8 cellular contexts compared by ENCODE assay signal in the genomic region with DNA sequence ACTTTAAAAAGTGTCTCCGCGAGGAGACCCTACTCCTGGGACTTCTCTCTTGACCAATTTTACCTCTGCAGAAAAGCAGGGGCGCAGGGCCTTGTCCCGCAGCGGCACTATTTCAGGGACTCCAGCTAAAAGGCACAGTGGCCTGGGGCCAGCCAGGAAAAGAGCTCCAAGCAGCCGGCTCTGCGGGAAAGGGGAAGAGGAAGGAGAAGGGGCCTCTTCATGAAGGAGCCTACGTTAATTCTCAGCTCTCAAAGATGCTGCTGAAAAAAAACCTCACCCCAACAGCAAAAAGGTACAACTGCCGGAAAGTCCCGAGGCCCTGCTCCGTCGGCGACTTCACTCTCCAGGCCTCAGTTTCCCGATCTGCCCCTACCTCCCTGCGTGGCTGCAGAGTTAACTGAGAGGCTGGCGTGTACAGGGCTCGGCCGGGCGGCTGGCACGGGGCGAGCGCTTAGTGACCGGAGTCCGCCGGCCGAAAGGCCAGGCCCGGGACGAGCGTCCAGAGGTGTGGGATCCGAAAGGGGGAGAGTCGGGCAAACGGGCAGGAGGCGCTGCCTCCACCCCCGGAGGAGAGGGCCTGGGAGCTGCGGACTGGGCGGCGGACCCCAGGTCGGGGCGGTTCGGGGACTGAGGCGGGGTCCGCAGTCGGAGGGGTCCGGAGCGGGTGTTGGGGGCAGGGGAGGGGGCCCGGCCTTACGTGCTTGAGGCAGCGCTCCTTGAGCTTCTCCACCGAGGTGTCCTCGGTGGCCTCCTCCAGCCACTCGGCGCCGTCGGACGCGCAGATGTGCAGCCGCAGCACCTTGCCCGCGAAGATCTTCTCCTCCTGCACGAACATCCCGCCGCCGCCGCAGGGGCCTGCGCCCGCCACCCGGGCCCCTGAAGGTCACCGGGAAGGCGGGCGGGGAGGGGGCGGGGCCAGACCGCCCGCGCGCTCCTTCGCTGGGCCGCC. TPM values are rescaled to one million over a fixed set of nuclear protein-coding genes. Genes with fewer than 3 reads are reported as not detected.
DNase-seq lines count a peak whose midpoint lies in the region; ATAC-seq, FAIRE-seq and TF ChIP-seq lines count a peak whose summit lies in the region.

No MANE protein-coding gene starts in this region.

- H3K27me3 ChIP-seq in DND-41 (ENCODE audit: insufficient read depth, low read length, poor library complexity): no peaks in the 10 kb centered on the region
- no peaks in the 10 kb centered on the region for H3K27me3 ChIP-seq in MG63

- DNase-seq in DND-41 (no peak), MG63 (peak; percentile 32), astrocyte of the spinal cord (ENCODE audit: low read depth, low spot score) (peak; percentile 19), kidney (no peak)

- no peaks in the 10 kb centered on the region for H3K27me3 Mint-ChIP-seq in stimulated activated naive CD8-positive, alpha-beta T cell treated with anti-CD3 and anti-CD28 coated beads, Interleukin-15, Interleukin-2, amounts not matched to agents 100 ng/mL and 50 ng/mL, for 24 hours

- H3K36me3 ChIP-seq in DND-41 (ENCODE audit: insufficient read depth, low read length) (peaks cover 5% of the 10 kb centered on the region), MG63 (no peaks in the 10 kb centered on the region), kidney (ENCODE audit: control insufficient read depth in 1 of 2, insufficient read depth in 2 of 2, low read length in 2 of 2) (no peaks in the 10 kb centered on the region)

- H3K4me2 ChIP-seq in DND-41 (ENCODE audit: insufficient read depth, low read length): peak overlapping the region; percentile 69

- H3K4me1 ChIP-seq in DND-41 (ENCODE audit: insufficient read depth, low read length) (peaks cover 35% of the 10 kb centered on the region), kidney (ENCODE audit: control insufficient read depth in 1 of 2, insufficient read depth in 1 of 2, low read depth in 1 of 2, low read length in 2 of 2) (peaks cover 8 to 12% of the 10 kb centered on the region in 2 donors)

- peaks cover 30% of the 10 kb centered on the region for H4K20me1 ChIP-seq in DND-41 (ENCODE audit: insufficient read depth, low read length)

- peak overlapping the region; percentile 70 for H2AFZ ChIP-seq in DND-41 (ENCODE audit: low read depth, low read length)

- H3K27ac ChIP-seq in DND-41 (ENCODE audit: low read length): peak overlapping the region; percentile 66
- H3K27ac ChIP-seq in kidney (ENCODE audit: low read depth in 2 of 2, low read length in 2 of 2): peak overlapping the region; percentile 83 to 84

- H3K36me3 Mint-ChIP-seq in stimulated activated naive CD8-positive, alpha-beta T cell treated with anti-CD3 and anti-CD28 coated beads, Interleukin-15, Interleukin-2, amounts not matched to agents 100 ng/mL and 50 ng/mL, for 24 hours (ENCODE audit: low read depth): peaks cover 5% of the 10 kb centered on the region

- peak overlapping the region; percentile 72 for H3K9ac ChIP-seq in DND-41 (ENCODE audit: low read depth, low read length)
- peak overlapping the region; percentile 62 to 74 for H3K9ac ChIP-seq in kidney (ENCODE audit: low read length in 2 of 2)

- H3K4me3 ChIP-seq in DND-41 (ENCODE audit: low read depth in 1 of 2, low read length in 2 of 2) (peak overlapping the region; percentile 61 to 73; a peak in 3 of 4 replicates), MG63 (peak overlapping the region; percentile 86), astrocyte of the spinal cord (ENCODE audit: low read depth, low read length) (peak overlapping the region; percentile 76), kidney (ENCODE audit: low read length in 2 of 2) (peak overlapping the region; percentile 73 to 80)

- peaks cover 33% of the 10 kb centered on the region for H3K4me1 Mint-ChIP-seq in stimulated activated naive CD8-positive, alpha-beta T cell treated with anti-CD3 and anti-CD28 coated beads, Interleukin-15, Interleukin-2, amounts not matched to agents 100 ng/mL and 50 ng/mL, for 24 hours (ENCODE audit: low read depth)

- H3K9me3 ChIP-seq in DND-41 (ENCODE audit: insufficient read depth, low read length, severe bottlenecking): no peaks in the 10 kb centered on the region
- no peaks in the 10 kb centered on the region for H3K9me3 ChIP-seq in MG63
- no peaks in the 10 kb centered on the region for H3K9me3 ChIP-seq in kidney (ENCODE audit: control insufficient read depth in 1 of 2, low read length in 2 of 2)

- peak overlapping the region; percentile 86 for H3K4me3 Mint-ChIP-seq in stimulated activated naive CD8-positive, alpha-beta T cell treated with anti-CD3 and anti-CD28 coated beads, Interleukin-15, Interleukin-2, amounts not matched to agents 100 ng/mL and 50 ng/mL, for 24 hours

- peak overlapping the region; percentile 57 for H3K27ac Mint-ChIP-seq in stimulated activated naive CD8-positive, alpha-beta T cell treated with anti-CD3 and anti-CD28 coated beads, Interleukin-15, Interleukin-2, amounts not matched to agents 100 ng/mL and 50 ng/mL, for 24 hours

- H3K9me3 Mint-ChIP-seq in stimulated activated naive CD8-positive, alpha-beta T cell treated with anti-CD3 and anti-CD28 coated beads, Interleukin-15, Interleukin-2, amounts not matched to agents 100 ng/mL and 50 ng/mL, for 24 hours: no peaks in the 10 kb centered on the region

- in situ Hi-C loops in astrocyte of the spinal cord (cut with HindIII; ENCODE audit: low sequenced_read_pairs): no loop called here

- intact Hi-C loops in kidney (cut with DNase I): no loop called here

- FAIRE-seq in kidney (lab: Jason Lieb, UNC): no peak

- TF ChIP-seq CTCF in DND-41 (IDR thresholded peaks at IDR 0.05; ENCODE audit: borderline replicate concordance, extremely low read depth, low read length, poor library complexity, severe bottlenecking) (no peak), astrocyte of the spinal cord (IDR thresholded peaks at IDR 0.05; ENCODE audit: low read depth, low read length) (peak; percentile 5), kidney (IDR thresholded peaks at IDR 0.05; ENCODE audit: borderline replicate concordance, extremely low read depth, insufficient read depth) (no peak)

- ATAC-seq in DND-41 (ENCODE audit: insufficient read depth, low read depth): no peak
- peak; percentile 17 for ATAC-seq in GM21447 (IDR thresholded peaks at IDR 0.05; ENCODE audit: unreplicated experiment)
- no peak for ATAC-seq in HG03565 (IDR thresholded peaks at IDR 0.05; ENCODE audit: unreplicated experiment)
- ATAC-seq in GM19452 (IDR thresholded peaks at IDR 0.05; ENCODE audit: unreplicated experiment): no peak

- H3K79me2 ChIP-seq in DND-41 (ENCODE audit: insufficient read depth, low read length): peaks cover 51% of the 10 kb centered on the region

RNA-seq across cellular contexts. Expression of a gene that starts 0.6 kb away (rescaled TPM):
- 49.9 and 81.3 TPM in 2 replicates for total RNA-seq in MG63 (2014; rRNA removed; shearing (Covaris generic); ENCODE audit: low replicate concordance)
- 40.2 TPM for total RNA-seq in kidney
- 52.6 TPM for polyA plus RNA-seq in kidney (ENCODE audit: insufficient read depth, low read depth, low replicate concordance)

RNA-seq across cellular contexts. Expression of a gene that starts 53.3 kb away (rescaled TPM):
- total RNA-seq in MG63 (2014; rRNA removed; shearing (Covaris generic); ENCODE audit: low replicate concordance): 11.1 and 14.5 TPM in 2 replicates
- 38.6 TPM for total RNA-seq in kidney
- 3.3 TPM for polyA plus RNA-seq in kidney (ENCODE audit: insufficient read depth, low read depth, low replicate concordance)

Comparison
In these comparisons a context has a peak if more than half of its experiments do, and no peak if none do; other contexts are left out.
1. DNase-seq: peak in MG63 (single experiment) and astrocyte of the spinal cord (single experiment); none in DND-41 (single experiment) and kidney (single experiment).
2. Peak in every context shown above with its lines, with median percentiles within 50 percentile points of each other: H3K4me3 ChIP-seq.